In the genomic region with DNA sequence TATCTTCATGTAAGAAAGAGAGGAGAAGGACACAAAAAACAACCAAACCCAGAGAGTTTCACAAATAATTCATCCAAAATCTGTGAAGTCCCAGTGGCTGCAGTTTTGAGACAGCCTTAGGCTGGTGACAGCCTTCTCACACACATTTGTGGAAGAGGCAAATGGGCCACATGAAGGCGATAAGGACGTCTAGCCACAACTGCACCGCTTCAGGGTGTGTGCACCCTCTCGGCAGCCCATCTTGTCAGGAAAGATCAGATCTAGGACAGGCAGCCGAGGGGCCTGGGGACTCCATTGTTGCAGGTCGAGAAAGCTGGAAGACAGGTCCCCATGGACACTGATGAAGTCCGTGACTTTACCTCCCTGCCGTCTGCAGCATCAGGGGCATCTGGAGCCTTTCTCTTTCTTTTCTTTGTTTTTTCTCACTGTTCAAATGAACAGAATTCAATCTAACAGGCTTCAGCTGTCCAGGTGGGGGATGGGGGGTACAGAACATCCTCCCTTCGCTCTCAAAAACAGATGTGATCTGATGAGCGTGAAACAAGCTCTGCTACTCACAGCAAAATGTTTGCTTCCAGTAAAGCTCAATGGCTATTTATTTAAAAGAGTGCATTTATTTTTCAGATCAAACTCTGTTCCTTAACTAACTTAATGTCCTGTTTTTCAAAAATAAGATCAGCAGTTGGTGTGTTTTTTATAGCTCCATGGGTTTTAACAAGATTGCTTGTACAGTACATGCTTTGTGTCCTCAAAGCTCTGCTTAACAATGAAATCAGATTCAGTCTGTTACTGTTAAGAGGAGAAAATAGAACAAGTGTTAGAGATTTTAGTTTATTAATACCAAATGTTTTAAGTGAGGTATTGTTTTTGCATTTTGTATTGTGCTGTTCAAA, we compare ENCODE assay signal across 1 cellular context.
TF ChIP-seq lines count a peak whose summit lies in the region.

No MANE protein-coding gene starts in this region.

TF ChIP-seq in HEK293T, 16 proteins besides CTCF, POLR2A, EP300 and RAD21 (continued from another document):
- TF ChIP-seq FOXM1 (IDR thresholded peaks at IDR 0.05; ENCODE audit: borderline replicate concordance) = no peak
- TF ChIP-seq FOXK2 (IDR thresholded peaks at IDR 0.05) = no peak
- TF ChIP-seq ARNT (IDR thresholded peaks at IDR 0.05) = no peak
